Comparison of ENCODE assay signal across 2 cellular contexts in genomic region chr12:24955389-24955788, GRCh38.
TF ChIP-seq lines count a peak whose summit lies in the region.

No MANE protein-coding gene starts in this region.

TF ChIP-seq in HEK293, 187 proteins besides CTCF, POLR2A, EP300 and RAD21:
- peak; percentile 72 for TF ChIP-seq EGR2 (tag by site-specific recombination; IDR thresholded peaks at IDR 0.05; ENCODE audit: low read depth)
- no peak for TF ChIP-seq REPIN1 (tag by site-specific recombination; IDR thresholded peaks at IDR 0.05; ENCODE audit: low read depth)
- peak; percentile 58 for TF ChIP-seq ZFHX2 (tag by site-specific recombination; conservative IDR thresholded peaks at IDR 0.05)
TF ChIP-seq in HEK293: peak in this region for 2.

TF ChIP-seq in GM12878, 131 proteins besides CTCF, POLR2A, EP300 and RAD21 (continues in another document):
- TF ChIP-seq RUNX3 (IDR thresholded peaks at IDR 0.05; ENCODE audit: low read length) (peak; percentile 75), CREB1 (IDR thresholded peaks at IDR 0.05; ENCODE audit: low read depth) (peak; percentile 21; the same call in 1 of the 2 replicates), TCF7 (IDR thresholded peaks at IDR 0.05; ENCODE audit: borderline replicate concordance) (no peak), ZNF592 (IDR thresholded peaks at IDR 0.05) (peak; percentile 94), YY1 (IDR thresholded peaks at IDR 0.05; ENCODE audit: low read depth, low read length) (peak; percentile 88), POU2F2 (IDR thresholded peaks at IDR 0.05; ENCODE audit: borderline replicate concordance, low read depth, low read length) (0 out of 3 replicates have a peak, but pooled peaks have one; percentile 34), ATF7 (IDR thresholded peaks at IDR 0.05; ENCODE audit: low read depth) (peak; percentile 51; the same call in 1 of the 2 replicates), MTA2 (IDR thresholded peaks at IDR 0.05; ENCODE audit: low read depth) (peak; percentile 79), FOS (IDR thresholded peaks at IDR 0.05; ENCODE audit: borderline replicate concordance, extremely low read depth, insufficient read length) (no peak), E4F1 (IDR thresholded peaks at IDR 0.05; ENCODE audit: borderline replicate concordance, partially characterized antibody) (no peak), CBX3 (IDR thresholded peaks at IDR 0.05; ENCODE audit: borderline replicate concordance, low read depth) (no peak), KDM1A (IDR thresholded peaks at IDR 0.05; ENCODE audit: borderline replicate concordance) (no peak), JUNB (IDR thresholded peaks at IDR 0.05) (peak; percentile 39; the same call in 1 of the 2 replicates), GATAD2B (conservative IDR thresholded peaks at IDR 0.05; ENCODE audit: low read depth) (peak; percentile 53; the same call in 1 of the 2 replicates), E2F4 (IDR thresholded peaks at IDR 0.05; ENCODE audit: low read depth, low read length) (no peak), BCL11A (IDR thresholded peaks at IDR 0.05; ENCODE audit: low read depth, low read length) (peak; percentile 46; the same call in 1 of the 2 replicates), IRF4 (IDR thresholded peaks at IDR 0.05; ENCODE audit: low read depth, low read length) (0 out of 2 replicates have a peak, but pooled peaks have one; percentile 67), STAT3 (IDR thresholded peaks at IDR 0.05; ENCODE audit: low read depth, low read length) (no peak), NR2C1 (IDR thresholded peaks at IDR 0.05) (no peak), EZH2 (IDR thresholded peaks at IDR 0.05; ENCODE audit: borderline replicate concordance, control insufficient read depth, low read depth, low read length) (no peak), LARP7 (IDR thresholded peaks at IDR 0.05) (no peak), MXI1 (IDR thresholded peaks at IDR 0.05; ENCODE audit: low read depth, low read length) (no peak), RB1 (IDR thresholded peaks at IDR 0.05; ENCODE audit: borderline replicate concordance) (no peak), NFYA (IDR thresholded peaks at IDR 0.05; ENCODE audit: borderline replicate concordance, low read depth, low read length) (no peak), SREBF1 (IDR thresholded peaks at IDR 0.05; ENCODE audit: low read length) (no peak)
- TF ChIP-seq, protein P1, sequence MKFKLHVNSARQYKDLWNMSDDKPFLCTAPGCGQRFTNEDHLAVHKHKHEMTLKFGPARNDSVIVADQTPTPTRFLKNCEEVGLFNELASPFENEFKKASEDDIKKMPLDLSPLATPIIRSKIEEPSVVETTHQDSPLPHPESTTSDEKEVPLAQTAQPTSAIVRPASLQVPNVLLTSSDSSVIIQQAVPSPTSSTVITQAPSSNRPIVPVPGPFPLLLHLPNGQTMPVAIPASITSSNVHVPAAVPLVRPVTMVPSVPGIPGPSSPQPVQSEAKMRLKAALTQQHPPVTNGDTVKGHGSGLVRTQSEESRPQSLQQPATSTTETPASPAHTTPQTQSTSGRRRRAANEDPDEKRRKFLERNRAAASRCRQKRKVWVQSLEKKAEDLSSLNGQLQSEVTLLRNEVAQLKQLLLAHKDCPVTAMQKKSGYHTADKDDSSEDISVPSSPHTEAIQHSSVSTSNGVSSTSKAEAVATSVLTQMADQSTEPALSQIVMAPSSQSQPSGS (IDR thresholded peaks at IDR 0.05; ENCODE audit: low read length), result peak; percentile 70
- TF ChIP-seq, protein P2, sequence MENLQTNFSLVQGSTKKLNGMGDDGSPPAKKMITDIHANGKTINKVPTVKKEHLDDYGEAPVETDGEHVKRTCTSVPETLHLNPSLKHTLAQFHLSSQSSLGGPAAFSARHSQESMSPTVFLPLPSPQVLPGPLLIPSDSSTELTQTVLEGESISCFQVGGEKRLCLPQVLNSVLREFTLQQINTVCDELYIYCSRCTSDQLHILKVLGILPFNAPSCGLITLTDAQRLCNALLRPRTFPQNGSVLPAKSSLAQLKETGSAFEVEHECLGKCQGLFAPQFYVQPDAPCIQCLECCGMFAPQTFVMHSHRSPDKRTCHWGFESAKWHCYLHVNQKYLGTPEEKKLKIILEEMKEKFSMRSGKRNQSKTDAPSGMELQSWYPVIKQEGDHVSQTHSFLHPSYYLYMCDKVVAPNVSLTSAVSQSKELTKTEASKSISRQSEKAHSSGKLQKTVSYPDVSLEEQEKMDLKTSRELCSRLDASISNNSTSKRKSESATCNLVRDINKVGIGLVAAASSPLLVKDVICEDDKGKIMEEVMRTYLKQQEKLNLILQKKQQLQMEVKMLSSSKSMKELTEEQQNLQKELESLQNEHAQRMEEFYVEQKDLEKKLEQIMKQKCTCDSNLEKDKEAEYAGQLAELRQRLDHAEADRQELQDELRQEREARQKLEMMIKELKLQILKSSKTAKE (IDR thresholded peaks at IDR 0.05; ENCODE audit: low read depth, poor library complexity, severe bottlenecking), result peak; percentile 38
- TF ChIP-seq, protein P3, sequence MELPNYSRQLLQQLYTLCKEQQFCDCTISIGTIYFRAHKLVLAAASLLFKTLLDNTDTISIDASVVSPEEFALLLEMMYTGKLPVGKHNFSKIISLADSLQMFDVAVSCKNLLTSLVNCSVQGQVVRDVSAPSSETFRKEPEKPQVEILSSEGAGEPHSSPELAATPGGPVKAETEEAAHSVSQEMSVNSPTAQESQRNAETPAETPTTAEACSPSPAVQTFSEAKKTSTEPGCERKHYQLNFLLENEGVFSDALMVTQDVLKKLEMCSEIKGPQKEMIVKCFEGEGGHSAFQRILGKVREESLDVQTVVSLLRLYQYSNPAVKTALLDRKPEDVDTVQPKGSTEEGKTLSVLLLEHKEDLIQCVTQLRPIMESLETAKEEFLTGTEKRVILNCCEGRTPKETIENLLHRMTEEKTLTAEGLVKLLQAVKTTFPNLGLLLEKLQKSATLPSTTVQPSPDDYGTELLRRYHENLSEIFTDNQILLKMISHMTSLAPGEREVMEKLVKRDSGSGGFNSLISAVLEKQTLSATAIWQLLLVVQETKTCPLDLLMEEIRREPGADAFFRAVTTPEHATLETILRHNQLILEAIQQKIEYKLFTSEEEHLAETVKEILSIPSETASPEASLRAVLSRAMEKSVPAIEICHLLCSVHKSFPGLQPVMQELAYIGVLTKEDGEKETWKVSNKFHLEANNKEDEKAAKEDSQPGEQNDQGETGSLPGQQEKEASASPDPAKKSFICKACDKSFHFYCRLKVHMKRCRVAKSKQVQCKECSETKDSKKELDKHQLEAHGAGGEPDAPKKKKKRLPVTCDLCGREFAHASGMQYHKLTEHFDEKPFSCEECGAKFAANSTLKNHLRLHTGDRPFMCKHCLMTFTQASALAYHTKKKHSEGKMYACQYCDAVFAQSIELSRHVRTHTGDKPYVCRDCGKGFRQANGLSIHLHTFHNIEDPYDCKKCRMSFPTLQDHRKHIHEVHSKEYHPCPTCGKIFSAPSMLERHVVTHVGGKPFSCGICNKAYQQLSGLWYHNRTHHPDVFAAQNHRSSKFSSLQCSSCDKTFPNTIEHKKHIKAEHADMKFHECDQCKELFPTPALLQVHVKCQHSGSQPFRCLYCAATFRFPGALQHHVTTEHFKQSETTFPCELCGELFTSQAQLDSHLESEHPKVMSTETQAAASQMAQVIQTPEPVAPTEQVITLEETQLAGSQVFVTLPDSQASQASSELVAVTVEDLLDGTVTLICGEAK (IDR thresholded peaks at IDR 0.05; ENCODE audit: borderline replicate concordance), result no peak
- TF ChIP-seq, protein P4, sequence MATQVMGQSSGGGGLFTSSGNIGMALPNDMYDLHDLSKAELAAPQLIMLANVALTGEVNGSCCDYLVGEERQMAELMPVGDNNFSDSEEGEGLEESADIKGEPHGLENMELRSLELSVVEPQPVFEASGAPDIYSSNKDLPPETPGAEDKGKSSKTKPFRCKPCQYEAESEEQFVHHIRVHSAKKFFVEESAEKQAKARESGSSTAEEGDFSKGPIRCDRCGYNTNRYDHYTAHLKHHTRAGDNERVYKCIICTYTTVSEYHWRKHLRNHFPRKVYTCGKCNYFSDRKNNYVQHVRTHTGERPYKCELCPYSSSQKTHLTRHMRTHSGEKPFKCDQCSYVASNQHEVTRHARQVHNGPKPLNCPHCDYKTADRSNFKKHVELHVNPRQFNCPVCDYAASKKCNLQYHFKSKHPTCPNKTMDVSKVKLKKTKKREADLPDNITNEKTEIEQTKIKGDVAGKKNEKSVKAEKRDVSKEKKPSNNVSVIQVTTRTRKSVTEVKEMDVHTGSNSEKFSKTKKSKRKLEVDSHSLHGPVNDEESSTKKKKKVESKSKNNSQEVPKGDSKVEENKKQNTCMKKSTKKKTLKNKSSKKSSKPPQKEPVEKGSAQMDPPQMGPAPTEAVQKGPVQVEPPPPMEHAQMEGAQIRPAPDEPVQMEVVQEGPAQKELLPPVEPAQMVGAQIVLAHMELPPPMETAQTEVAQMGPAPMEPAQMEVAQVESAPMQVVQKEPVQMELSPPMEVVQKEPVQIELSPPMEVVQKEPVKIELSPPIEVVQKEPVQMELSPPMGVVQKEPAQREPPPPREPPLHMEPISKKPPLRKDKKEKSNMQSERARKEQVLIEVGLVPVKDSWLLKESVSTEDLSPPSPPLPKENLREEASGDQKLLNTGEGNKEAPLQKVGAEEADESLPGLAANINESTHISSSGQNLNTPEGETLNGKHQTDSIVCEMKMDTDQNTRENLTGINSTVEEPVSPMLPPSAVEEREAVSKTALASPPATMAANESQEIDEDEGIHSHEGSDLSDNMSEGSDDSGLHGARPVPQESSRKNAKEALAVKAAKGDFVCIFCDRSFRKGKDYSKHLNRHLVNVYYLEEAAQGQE (IDR thresholded peaks at IDR 0.05; ENCODE audit: low read depth, low read length), result no peak
- TF ChIP-seq, protein P5, sequence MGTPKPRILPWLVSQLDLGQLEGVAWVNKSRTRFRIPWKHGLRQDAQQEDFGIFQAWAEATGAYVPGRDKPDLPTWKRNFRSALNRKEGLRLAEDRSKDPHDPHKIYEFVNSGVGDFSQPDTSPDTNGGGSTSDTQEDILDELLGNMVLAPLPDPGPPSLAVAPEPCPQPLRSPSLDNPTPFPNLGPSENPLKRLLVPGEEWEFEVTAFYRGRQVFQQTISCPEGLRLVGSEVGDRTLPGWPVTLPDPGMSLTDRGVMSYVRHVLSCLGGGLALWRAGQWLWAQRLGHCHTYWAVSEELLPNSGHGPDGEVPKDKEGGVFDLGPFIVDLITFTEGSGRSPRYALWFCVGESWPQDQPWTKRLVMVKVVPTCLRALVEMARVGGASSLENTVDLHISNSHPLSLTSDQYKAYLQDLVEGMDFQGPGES (IDR thresholded peaks at IDR 0.05), result no peak
